14 cellular contexts compared by ENCODE assay signal in genomic region chr4:112082954-112083586, GRCh38.
DNase-seq lines count a peak whose midpoint lies in the region; ATAC-seq and TF ChIP-seq lines count a peak whose summit lies in the region.
"Had no signal": no experiment of that assay in that cellular context is flagged by ENCODE, and none has a peak within 500 bp of the region (broad histone marks: within the 10 kb centered on the region; RNA-seq: fewer than 3 reads in every experiment).

No MANE protein-coding gene starts in this region.

- no peak for TF ChIP-seq CTCF in AG09319 (IDR thresholded peaks at IDR 0.05; ENCODE audit: low read depth, low read length)
- no peak for TF ChIP-seq CTCF in cardiac fibroblast (IDR thresholded peaks at IDR 0.05; ENCODE audit: low read depth, low read length)

- no peak overlapping the region for H3K4me3 ChIP-seq in cardiac fibroblast (replicated peaks in 1 of 2; ENCODE audit: low read depth in 2 of 2, low read length in 2 of 2)
- H3K4me3 ChIP-seq: GM23338, lower lobe of right lung had no signal

- DNase-seq in AG09319 (ENCODE audit: extremely low read depth, low read depth) (peak; percentile 7), HuH-7 (ENCODE audit: low spot score) (peak; percentile 7), cardiac fibroblast (ENCODE audit: low read depth in 2 of 2) (peak; percentile 73 to 92), lung microvascular endothelial cell (ENCODE audit: low read depth in 2 of 2) (peak; percentile 90 to 99), NCI-H2171 treated with DMSO at 0.1 percent for 48 hours (lab: John Stamatoyannopoulos, UW) (no peak)
- DNase-seq: CD4-positive, alpha-beta memory T cell; effector memory CD4-positive, alpha-beta T cell; lower lobe of right lung; stimulated activated naive CD8-positive, alpha-beta T cell treated with anti-CD3 and anti-CD28 coated beads, Interleukin-15, amount 100 ng/mL, for 72 hours; T1000 had no signal

- ATAC-seq in GM21529 (IDR thresholded peaks at IDR 0.05; ENCODE audit: unreplicated experiment) (no peak), HG03432 (IDR thresholded peaks at IDR 0.05; ENCODE audit: unreplicated experiment) (no peak), HG02642 (IDR thresholded peaks at IDR 0.05; ENCODE audit: poor library complexity, unreplicated experiment) (no peak)
- ATAC-seq: GM23338; lower lobe of right lung; stimulated activated naive CD8-positive, alpha-beta T cell treated with anti-CD3 and anti-CD28 coated beads, Interleukin-15, amount 100 ng/mL, for 72 hours had no signal
